17 cellular contexts compared by ENCODE assay signal in the genomic region with DNA sequence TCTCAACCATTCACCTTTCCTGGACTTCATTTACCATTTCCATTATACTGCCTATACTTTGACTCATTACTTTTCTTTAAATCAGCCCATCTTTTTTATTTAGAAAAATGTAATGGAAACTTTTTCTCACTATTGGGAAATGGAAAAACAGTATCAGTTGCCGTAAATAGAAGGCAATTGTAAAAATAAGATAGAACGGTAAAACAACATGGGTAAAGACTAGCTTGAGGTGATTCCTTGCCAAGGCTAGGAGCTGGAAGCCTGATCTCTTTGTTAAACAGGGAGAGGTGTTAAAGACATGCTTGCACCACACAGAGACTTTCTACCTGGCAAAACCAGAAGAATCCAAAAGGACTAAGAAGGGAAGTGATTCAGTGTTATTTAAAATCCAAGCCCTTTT. TPM values are rescaled to one million over a fixed set of nuclear protein-coding genes. Genes with fewer than 3 reads are reported as not detected.
DNase-seq lines count a peak whose midpoint lies in the region; ATAC-seq and TF ChIP-seq lines count a peak whose summit lies in the region.
"Had no signal": no experiment of that assay in that cellular context is flagged by ENCODE, and none has a peak within 500 bp of the region (broad histone marks: within the 10 kb centered on the region; RNA-seq: fewer than 3 reads in every experiment).

No MANE protein-coding gene starts in this region.

- H3K36me3 ChIP-seq in heart left ventricle (peaks cover 0 to 41% (median 9%) of the 10 kb centered on the region in 9 donors), lower lobe of right lung (peaks cover 13% of the 10 kb centered on the region), subcutaneous abdominal adipose tissue (ENCODE audit: control insufficient read depth in 5 of 5, insufficient read depth in 5 of 5, low read length in 5 of 5) (peaks cover 0 to 29% (median 22%) of the 10 kb centered on the region in 5 donors)

- H3K9ac ChIP-seq in subcutaneous abdominal adipose tissue (ENCODE audit: low read length in 5 of 5), result peak overlapping the region in 1 of 5 donors; percentile 33

- H3K9me3 ChIP-seq in heart left ventricle (no peaks in the 10 kb centered on the region), lower lobe of right lung (no peaks in the 10 kb centered on the region), subcutaneous abdominal adipose tissue (ENCODE audit: control insufficient read depth in 5 of 5, low read length in 5 of 5) (no peaks in the 10 kb centered on the region)
- H3K9me3 ChIP-seq: A549 had no signal

- H3K4me1 ChIP-seq in heart left ventricle (peaks cover 0 to 54% (median 28%) of the 10 kb centered on the region in 12 donors), lower lobe of right lung (peaks cover 26% of the 10 kb centered on the region), subcutaneous abdominal adipose tissue (ENCODE audit: control insufficient read depth in 5 of 5, insufficient read depth in 5 of 5, low read length in 5 of 5) (peaks cover 2 to 50% (median 14%) of the 10 kb centered on the region in 5 donors)
- H3K4me1 ChIP-seq: A549 had no signal

- DNase-seq in heart left ventricle, result no peak
- DNase-seq in Right ventricle myocardium inferior (ENCODE audit: missing footprints), result no peak
- peak; percentile 52 for DNase-seq in dermis microvascular lymphatic vessel endothelial cell (ENCODE audit: low read depth in 2 of 2)
- DNase-seq in lower lobe of right lung, result no peak
- no peak for DNase-seq in HCEC 1CT
- no peak for DNase-seq in activated T-cell treated with anti-CD3 and anti-CD28 coated beads for 4 hours
- DNase-seq: AML-193; Calu3; CD8-positive, alpha-beta T cell; DMS79 treated with DMSO at 0.1 percent for 48 hours; GF-D8; H9 had no signal

- H3K27ac ChIP-seq in heart left ventricle (peak overlapping the region in 7 of 12 donors; percentile 12 to 76 (median 43)), lower lobe of right lung (peak overlapping the region; percentile 9), subcutaneous abdominal adipose tissue (ENCODE audit: low read depth, low read length) (peak overlapping the region; percentile 51)
- H3K27ac ChIP-seq: A549 had no signal

- TF ChIP-seq POLR2A in heart left ventricle (IDR thresholded peaks at IDR 0.05), result no peak

- intact Hi-C loops in heart left ventricle (cut with DNase I), result no loop called here
- intact Hi-C loops in Right ventricle myocardium inferior (cut with DNase I), result no loop called here
- intact Hi-C loops in lower lobe of right lung (cut with DNase I), result no loop called here

- H3K27me3 ChIP-seq in heart left ventricle (peaks cover 0 to 9% (median 0%) of the 10 kb centered on the region in 9 donors), lower lobe of right lung (ENCODE audit: low read depth) (no peaks in the 10 kb centered on the region), subcutaneous abdominal adipose tissue (ENCODE audit: control insufficient read depth in 5 of 5, insufficient read depth in 4 of 5, low read length in 5 of 5) (peaks cover 0 to 3% (median 0%) of the 10 kb centered on the region in 5 donors)

- 64 to 68% (median 67%) methylated on average over 2 of the region's 2 CpGs for WGBS in heart left ventricle, 4 donors

- H3K4me3 ChIP-seq in heart left ventricle (no peak overlapping the region), lower lobe of right lung (no peak overlapping the region), subcutaneous abdominal adipose tissue (ENCODE audit: low read depth in 1 of 5, low read length in 5 of 5) (no peak overlapping the region)
- H3K4me3 ChIP-seq: A549 had no signal

- no peak for TF ChIP-seq CTCF in heart left ventricle (IDR thresholded peaks at IDR 0.05)
- TF ChIP-seq CTCF in lower lobe of right lung (IDR thresholded peaks at IDR 0.05), result no peak

- no peak for ATAC-seq in heart left ventricle
- ATAC-seq in Right ventricle myocardium inferior, result no peak
- no peak for ATAC-seq in lower lobe of right lung
- ATAC-seq in GM19324 (IDR thresholded peaks at IDR 0.05; ENCODE audit: low FRiP score, unreplicated experiment), result no peak
- ATAC-seq: A549; CD8-positive, alpha-beta T cell; HepG2 had no signal

RNA-seq across cellular contexts. Expression of a gene that starts 5.9 kb away (rescaled TPM):
- total RNA-seq in heart left ventricle, result 10 to 100 TPM; 10.2 to 22.5 (median 15.1) TPM
- polyA plus RNA-seq in heart left ventricle, result 10 to 100 TPM in 1 of 2 donors, 1 to 10 TPM in 1; 6.4 to 12.8 TPM
- total RNA-seq in Right ventricle myocardium inferior, result 16.5 TPM
- total RNA-seq in dermis microvascular lymphatic vessel endothelial cell, result 86.3 and 122 TPM in 2 replicates
- 85.0 TPM for total RNA-seq in lower lobe of right lung
- total RNA-seq: Calu3; CD8-positive, alpha-beta T cell; HepG2 had no signal
- polyA plus RNA-seq: BJ had no signal

Comparison
In these comparisons a context has a peak if more than half of its experiments do, and no peak if none do; other contexts are left out.
1. DNase-seq: peak in dermis microvascular lymphatic vessel endothelial cell (2 of 2); none in heart left ventricle (0 of 5), Right ventricle myocardium inferior (single experiment), lower lobe of right lung (single experiment), HCEC 1CT (single experiment) and activated T-cell treated with anti-CD3 and anti-CD28 coated beads for 4 hours (single experiment).
2. Peak in every context shown above with its lines, with median percentiles within 50 percentile points of each other: H3K27ac ChIP-seq.